Comparison of ENCODE assay signal across 14 cellular contexts in the genomic region with DNA sequence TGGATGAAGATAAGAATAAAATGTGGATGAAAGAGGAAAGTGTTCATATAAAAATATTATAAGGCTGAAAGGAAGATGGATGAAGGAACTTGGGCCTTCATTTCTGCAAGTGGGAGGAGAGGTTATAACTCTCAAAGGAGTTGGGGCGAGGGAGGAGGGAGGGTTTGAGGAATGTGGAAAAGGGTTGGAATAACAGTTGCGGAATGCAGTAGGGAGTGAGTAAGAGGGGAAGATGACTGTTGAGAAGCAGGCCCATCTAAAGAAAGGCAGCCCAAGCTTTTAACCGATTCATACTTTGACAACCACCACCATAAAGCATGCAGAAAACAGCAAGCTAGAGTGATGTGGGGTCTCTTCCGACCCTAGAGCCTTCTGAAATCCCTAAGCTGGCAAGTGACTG. TPM values are rescaled to one million over a fixed set of nuclear protein-coding genes. Genes with fewer than 3 reads are reported as not detected.
DNase-seq lines count a peak whose midpoint lies in the region; ATAC-seq lines count a peak whose summit lies in the region.
"Had no signal": no experiment of that assay in that cellular context is flagged by ENCODE, and none has a peak within 500 bp of the region (broad histone marks: within the 10 kb centered on the region; RNA-seq: fewer than 3 reads in every experiment).

No MANE protein-coding gene starts in this region.

- H3K9me3 Mint-ChIP-seq in stimulated activated naive B cell treated with anti-CD40 and anti-IgM and Interleukin-4, amounts not matched to agents 10 μg/mL and 1 μg/mL and 100 μg/mL, for 72 hours = no peaks in the 10 kb centered on the region
- H3K9me3 Mint-ChIP-seq: T-helper 1 cell treated with Interleukin-12 subunit alpha and Interleukin-12 subunit beta and Interleukin-4 antibody, amounts not matched to agents 30 μg/mL and 1 μg/mL, for 36 hours had no signal

- H3K27ac ChIP-seq in mesodermal cell (ENCODE audit: low read depth, low read length, severe bottlenecking) = peak overlapping the region; percentile 71
- H3K27ac ChIP-seq: BLaER1 treated with 17β-estradiol and CSF1 and Interleukin-3, amounts not matched to agents 10 nM and 100 nM; cardiac muscle cell; KMS-11 had no signal

- H3K27me3 ChIP-seq in NT2/D1 (ENCODE audit: insufficient read depth, insufficient read length) = no peaks in the 10 kb centered on the region
- H3K27me3 ChIP-seq: BLaER1 treated with 17β-estradiol and CSF1 and Interleukin-3, amounts not matched to agents 10 nM and 100 nM; cardiac muscle cell; neutrophil had no signal

- H3K27ac Mint-ChIP-seq in stimulated activated naive B cell treated with anti-CD40 and anti-IgM and Interleukin-4, amounts not matched to agents 10 μg/mL and 1 μg/mL and 100 μg/mL, for 72 hours = no peak overlapping the region
- H3K27ac Mint-ChIP-seq: T-helper 1 cell treated with Interleukin-12 subunit alpha and Interleukin-12 subunit beta and Interleukin-4 antibody, amounts not matched to agents 30 μg/mL and 1 μg/mL, for 36 hours had no signal

- WGBS in mesodermal cell (ENCODE audit: insufficient coverage in 2 of 2), 2 experiments = 61% methylated on average over 4 of the region's 4 CpGs; no CpG with 5 or more reads in 1 of the 2 experiments

- no peaks in the 10 kb centered on the region for H3K4me1 ChIP-seq in NT2/D1 (ENCODE audit: insufficient read depth, insufficient read length)
- peaks cover 28% of the 10 kb centered on the region for H3K4me1 ChIP-seq in mesodermal cell (ENCODE audit: control insufficient read depth, insufficient read depth, low read length, poor library complexity, severe bottlenecking)
- H3K4me1 ChIP-seq: BLaER1 treated with 17β-estradiol and CSF1 and Interleukin-3, amounts not matched to agents 10 nM and 100 nM had no signal

- ATAC-seq in stimulated activated naive B cell treated with anti-CD40 and anti-IgM and Interleukin-4, amounts not matched to agents 10 μg/mL and 1 μg/mL and 100 μg/mL, for 72 hours (replicated peaks) = no peak
- ATAC-seq in HG02623 (IDR thresholded peaks at IDR 0.05; ENCODE audit: unreplicated experiment) = no peak
- ATAC-seq in HG02759 (IDR thresholded peaks at IDR 0.05; ENCODE audit: unreplicated experiment) = no peak

- no peaks in the 10 kb centered on the region for H3K27me3 Mint-ChIP-seq in stimulated activated naive B cell treated with anti-CD40 and anti-IgM and Interleukin-4, amounts not matched to agents 10 μg/mL and 1 μg/mL and 100 μg/mL, for 72 hours

- H3K4me3 ChIP-seq in NT2/D1 (ENCODE audit: insufficient read length, low read depth) = no peak overlapping the region
- H3K4me3 ChIP-seq in mesodermal cell (ENCODE audit: extremely low read depth, insufficient read depth, low read length, poor library complexity, severe bottlenecking) = no peak overlapping the region
- H3K4me3 ChIP-seq: BLaER1 treated with 17β-estradiol and CSF1 and Interleukin-3, amounts not matched to agents 10 nM and 100 nM; cardiac muscle cell had no signal

- H3K9ac ChIP-seq in NT2/D1 (ENCODE audit: insufficient read length, low read depth) = no peak overlapping the region
- H3K9ac ChIP-seq: BLaER1 treated with 17β-estradiol and CSF1 and Interleukin-3, amounts not matched to agents 10 nM and 100 nM; KMS-11 had no signal

- no peaks in the 10 kb centered on the region for H3K4me1 Mint-ChIP-seq in stimulated activated naive B cell treated with anti-CD40 and anti-IgM and Interleukin-4, amounts not matched to agents 10 μg/mL and 1 μg/mL and 100 μg/mL, for 72 hours

- DNase-seq in AG08395 (ENCODE audit: low spot score) = peak; percentile 90
- DNase-seq in NT2/D1 (ENCODE audit: low read depth, low spot score) = peak; percentile 58
- peak; percentile 79 for DNase-seq in fibroblast of gingiva (ENCODE audit: low read depth)
- no peak for DNase-seq in amygdala (lab: John Stamatoyannopoulos, UW)
- no peak for DNase-seq in stimulated activated naive B cell treated with anti-CD40 and anti-IgM and Interleukin-4, amounts not matched to agents 10 μg/mL and 1 μg/mL and 100 μg/mL, for 72 hours
- DNase-seq: NCI-H774 had no signal

- no peak overlapping the region for H3K4me3 Mint-ChIP-seq in stimulated activated naive B cell treated with anti-CD40 and anti-IgM and Interleukin-4, amounts not matched to agents 10 μg/mL and 1 μg/mL and 100 μg/mL, for 72 hours
- H3K4me3 Mint-ChIP-seq: T-helper 1 cell treated with Interleukin-12 subunit alpha and Interleukin-12 subunit beta and Interleukin-4 antibody, amounts not matched to agents 30 μg/mL and 1 μg/mL, for 36 hours had no signal

- H3K36me3 ChIP-seq in NT2/D1 (ENCODE audit: insufficient read depth, insufficient read length, low read length) (no peaks in the 10 kb centered on the region), mesodermal cell (ENCODE audit: control insufficient read depth, insufficient read depth, low read length) (no peaks in the 10 kb centered on the region)
- H3K36me3 ChIP-seq: BLaER1 treated with 17β-estradiol and CSF1 and Interleukin-3, amounts not matched to agents 10 nM and 100 nM; cardiac muscle cell; neutrophil had no signal

- no peaks in the 10 kb centered on the region for H3K36me3 Mint-ChIP-seq in stimulated activated naive B cell treated with anti-CD40 and anti-IgM and Interleukin-4, amounts not matched to agents 10 μg/mL and 1 μg/mL and 100 μg/mL, for 72 hours

- H3K9me3 ChIP-seq in NT2/D1 (ENCODE audit: insufficient read depth, low read length) = no peaks in the 10 kb centered on the region
- no peaks in the 10 kb centered on the region for H3K9me3 ChIP-seq in mesodermal cell (ENCODE audit: control insufficient read depth, low read length)
- H3K9me3 ChIP-seq: BLaER1 treated with 17β-estradiol and CSF1 and Interleukin-3, amounts not matched to agents 10 nM and 100 nM; neutrophil had no signal

RNA-seq across cellular contexts. Expression of a gene that starts 8.3 kb away (rescaled TPM):
- not detected for polyA plus RNA-seq in mesodermal cell (2013, experiment 1 of 2)
- not detected for polyA plus RNA-seq in mesodermal cell (2013, experiment 2 of 2)

Comparison
In these comparisons a context has a peak if more than half of its experiments do, and no peak if none do; other contexts are left out.
1. DNase-seq: peak in AG08395 (single experiment), NT2/D1 (single experiment) and fibroblast of gingiva (single experiment); none in amygdala (0 of 56) and stimulated activated naive B cell treated with anti-CD40 and anti-IgM and Interleukin-4, amounts not matched to agents 10 μg/mL and 1 μg/mL and 100 μg/mL, for 72 hours (single experiment).